Comparison of ENCODE assay signal across 22 cellular contexts in genomic region chr10:53223846-53224245, GRCh38.
A peak's percentile ranks its signal among the peaks of the same experiment; 100 is the strongest.
DNase-seq lines count a peak whose midpoint lies in the region; FAIRE-seq and TF ChIP-seq lines count a peak whose summit lies in the region.
"Had no signal": no experiment of that assay in that cellular context is flagged by ENCODE, and none has a peak within 500 bp of the region (broad histone marks: within the 10 kb centered on the region; RNA-seq: fewer than 3 reads in every experiment).

No MANE protein-coding gene starts in this region.

- H3K36me3 ChIP-seq in H1 (ENCODE audit: control insufficient read depth in 2 of 4, insufficient read depth in 4 of 4, low read length in 3 of 4): no peaks in the 10 kb centered on the region; a peak in 1 of 8 replicates
- no peaks in the 10 kb centered on the region for H3K36me3 ChIP-seq in neuron (ENCODE audit: insufficient read depth, low read length)
- H3K36me3 ChIP-seq: stomach, tibial nerve had no signal

- no peaks in the 10 kb centered on the region for H3K79me2 ChIP-seq in H1 (ENCODE audit: control insufficient read depth in 1 of 2, insufficient read depth in 2 of 2, low read length in 2 of 2)

- H3K79me1 ChIP-seq in H1 (ENCODE audit: low read depth, low read length): no peaks in the 10 kb centered on the region

- H3K27ac ChIP-seq in H1 (ENCODE audit: low read depth, low read length): no peak overlapping the region
- H3K27ac ChIP-seq: stomach, tibial nerve had no signal

- no peak overlapping the region for H2BK12ac ChIP-seq in H1 (ENCODE audit: low read depth, low read length)

- TF ChIP-seq RAD21 in H1 (IDR thresholded peaks at IDR 0.05 in 1 of 2, conservative IDR thresholded peaks at IDR 0.05 in 1 of 2; ENCODE audit: low read depth in 2 of 2, low read length in 2 of 2): peak; percentile 29 to 44

- H4K5ac ChIP-seq in H1 (ENCODE audit: insufficient read length, low read depth, low read length): peak overlapping the region; percentile 34

- FAIRE-seq in H1 (lab: Jason Lieb, UNC): peak; percentile 58
- FAIRE-seq: astrocyte, frontal cortex, GM18507 had no signal

- no peak overlapping the region for H2BK15ac ChIP-seq in H1 (ENCODE audit: low read length)

- H3K4me3 ChIP-seq in H1 (ENCODE audit: extremely low read depth in 1 of 4, insufficient read depth in 2 of 4, low read depth in 3 of 4, low read length in 4 of 4) (no peak overlapping the region), neuron (ENCODE audit: low read length) (no peak overlapping the region)
- H3K4me3 ChIP-seq: lung, stomach, tibial nerve had no signal

- DNase-seq in HEK293T (ENCODE audit: extremely low spot score) (peak; percentile 8), NCI-H2227 (lab: John Stamatoyannopoulos, UW; ENCODE audit: unreplicated experiment) (peak; percentile 40), H1 (ENCODE audit: low read depth in 1 of 2, low spot score in 2 of 2) (peak in 1 of 2 experiments; percentile 9), SW480 (ENCODE audit: low spot score) (no peak), NCI-H187 treated with DMSO at 0.1 percent for 48 hours (lab: John Stamatoyannopoulos, UW) (no peak), NCI-H2029 treated with DMSO at 0.1 percent for 48 hours (lab: John Stamatoyannopoulos, UW) (no peak), DMS79 treated with DMSO at 0.1 percent for 48 hours (lab: John Stamatoyannopoulos, UW) (no peak)
- DNase-seq: activated CD4-positive, alpha-beta T cell treated with anti-CD3 and anti-CD28 coated beads for 4 hours; CD4-positive, alpha-beta memory T cell; effector CD4-positive, alpha-beta T cell; GDM1; hypothalamus; Karpas-422; MV-4-11; SIG-M5; stomach had no signal

- H2AFZ ChIP-seq in H1 (ENCODE audit: low read length) (no peak overlapping the region), neuron (ENCODE audit: low read depth, low read length) (peak overlapping the region; percentile 19)

- H2AK5ac ChIP-seq in H1 (ENCODE audit: low read depth, low read length): no peak overlapping the region

- TF ChIP-seq POLR2A in H1 (IDR thresholded peaks at IDR 0.05; ENCODE audit: control extremely low read depth in 1 of 2, low read depth in 2 of 2, low read length in 2 of 2): no peak

- H3K9me3 ChIP-seq in H1 (ENCODE audit: insufficient read depth in 2 of 2, low read depth in 1 of 2, low read length in 1 of 2): no peaks in the 10 kb centered on the region
- H3K9me3 ChIP-seq in neuron (ENCODE audit: low read length): no peaks in the 10 kb centered on the region
- H3K9me3 ChIP-seq: tibial nerve had no signal

- WGBS in H1 (ENCODE audit: extremely low coverage in 1 of 2, insufficient coverage in 1 of 2, insufficient read length in 1 of 2, insufficient replicate concordance in 2 of 2, low coverage in 1 of 2, low lambda C conversion rate in 2 of 2, missing lambda C conversion rate in 1 of 2), 2 experiments: 67% methylated on average over 2 of the region's 2 CpGs; no CpG with 5 or more reads in 1 of the 2 experiments

- no peak overlapping the region for H3K9ac ChIP-seq in H1 (replicated peaks in 1 of 4; ENCODE audit: extremely low read depth in 1 of 4, low read depth in 3 of 4, low read length in 3 of 4)

- no peaks in the 10 kb centered on the region for H3K27me3 ChIP-seq in H1 (replicated peaks in 1 of 4; ENCODE audit: control insufficient read depth in 3 of 4, extremely low read depth in 1 of 4, insufficient read depth in 3 of 4, low read length in 3 of 4)
- no peaks in the 10 kb centered on the region for H3K27me3 ChIP-seq in neuron (ENCODE audit: insufficient read depth, low read length)
- H3K27me3 ChIP-seq: stomach, tibial nerve had no signal

- TF ChIP-seq EP300 in H1 (IDR thresholded peaks at IDR 0.05; ENCODE audit: borderline replicate concordance in 1 of 2, low read depth in 2 of 2, low read length in 2 of 2): no peak

- POLR2A ChIA-PET in HEK293T (lab: Yijun Ruan, JAX): no interaction called here
- POLR2A ChIA-PET in H1 (lab: Charles Lee; ENCODE audit: partially characterized antibody): no interaction called here

- H3K4ac ChIP-seq in H1 (replicated peaks; ENCODE audit: insufficient read length, low read depth, low read length): no peak overlapping the region

- H2BK5ac ChIP-seq in H1 (ENCODE audit: low read depth, low read length): peak overlapping the region; percentile 28; the same call in 1 of the 2 replicates

- H3K18ac ChIP-seq in H1 (ENCODE audit: extremely low read depth, low read length): no peak overlapping the region

- no peak overlapping the region for H3K23ac ChIP-seq in H1 (ENCODE audit: insufficient read length)

- H3K14ac ChIP-seq in H1 (ENCODE audit: insufficient read length): no peak overlapping the region

- no peaks in the 10 kb centered on the region for H4K20me1 ChIP-seq in H1 (replicated peaks in 1 of 2; ENCODE audit: control insufficient read depth in 1 of 2, insufficient read depth in 2 of 2, low read length in 2 of 2)

- H3K4me1 ChIP-seq in H1 (replicated peaks in 1 of 4; ENCODE audit: control insufficient read depth in 3 of 4, insufficient read depth in 4 of 4, low read length in 3 of 4) (peaks cover 0 to 11% (median 3%) of the 10 kb centered on the region in 4 experiments; a peak in 2 of 7 replicates), neuron (ENCODE audit: insufficient read depth, low read length) (peaks cover 6% of the 10 kb centered on the region)
- H3K4me1 ChIP-seq: stomach, tibial nerve had no signal

- TF ChIP-seq CTCF in H1 (IDR thresholded peaks at IDR 0.05; ENCODE audit: control extremely low read depth in 1 of 3, insufficient read depth in 1 of 3, low read depth in 1 of 3, low read length in 3 of 3): peak in 1 of 3 experiments; percentile 18; a peak in 1 of 4 replicates

- no peak overlapping the region; a peak in 1 of 4 replicates for H3K4me2 ChIP-seq in H1 (ENCODE audit: insufficient read depth in 1 of 2, low read depth in 2 of 2, low read length in 2 of 2)

- H2BK120ac ChIP-seq in H1 (replicated peaks; ENCODE audit: low read depth, low read length): no peak overlapping the region

- no peak overlapping the region for H4K91ac ChIP-seq in H1 (replicated peaks; ENCODE audit: insufficient read length, low read length)

- H2BK20ac ChIP-seq in H1 (ENCODE audit: low read length): peak overlapping the region; percentile 80

- H4K8ac ChIP-seq in H1 (ENCODE audit: extremely low read depth, insufficient read depth, low read length): no peak overlapping the region

- H3K23me2 ChIP-seq in H1 (ENCODE audit: low read depth, low read length): no peaks in the 10 kb centered on the region

- CTCF ChIA-PET in HEK293T (lab: Yijun Ruan, JAX): no interaction called here
- CTCF ChIA-PET in H1 (lab: Charles Lee; ENCODE audit: partially characterized antibody): interaction anchor here (0.7 to 3.0 kb wide), 9 partner anchors 10 to 274 kb away, joined by 3 to 15 read pairs (median 3); no protein-coding TSS in a partner anchor

- no peak overlapping the region for H3K56ac ChIP-seq in H1 (replicated peaks; ENCODE audit: insufficient read length, low read depth, low read length)

TF ChIP-seq in HEK293T, 16 proteins besides CTCF, POLR2A, EP300 and RAD21 (continues in another document):
- TF ChIP-seq FOXK2 (IDR thresholded peaks at IDR 0.05) (no peak), NFRKB (IDR thresholded peaks at IDR 0.05) (no peak), ZNF384 (IDR thresholded peaks at IDR 0.05) (no peak), L3MBTL2 (conservative IDR thresholded peaks at IDR 0.05) (no peak), CTBP1 (IDR thresholded peaks at IDR 0.05; ENCODE audit: borderline replicate concordance) (no peak), ARNT (IDR thresholded peaks at IDR 0.05) (no peak), SP1 (IDR thresholded peaks at IDR 0.05) (no peak), FOXM1 (IDR thresholded peaks at IDR 0.05; ENCODE audit: borderline replicate concordance) (no peak), SUZ12 (IDR thresholded peaks at IDR 0.05) (no peak), TARDBP (IDR thresholded peaks at IDR 0.05) (no peak), LEF1 (IDR thresholded peaks at IDR 0.05; ENCODE audit: borderline replicate concordance) (no peak), FOXA1 (IDR thresholded peaks at IDR 0.05) (no peak), HDGF (IDR thresholded peaks at IDR 0.05; ENCODE audit: borderline replicate concordance) (no peak), ELF4 (IDR thresholded peaks at IDR 0.05) (no peak), BHLHE40 (IDR thresholded peaks at IDR 0.05; ENCODE audit: borderline replicate concordance) (no peak)

Comparison
In these comparisons a context has a peak if more than half of its experiments do, and no peak if none do; other contexts are left out.
1. DNase-seq: peak in HEK293T (single experiment) and NCI-H2227 (single experiment); none in SW480 (single experiment), NCI-H187 treated with DMSO at 0.1 percent for 48 hours (single experiment), NCI-H2029 treated with DMSO at 0.1 percent for 48 hours (single experiment) and DMS79 treated with DMSO at 0.1 percent for 48 hours (single experiment).